Comparison of ENCODE assay signal across 15 cellular contexts in genomic region chr2:29770846-29771245, GRCh38.
DNase-seq lines count a peak whose midpoint lies in the region; ATAC-seq, FAIRE-seq and TF ChIP-seq lines count a peak whose summit lies in the region.
"Had no signal": no experiment of that assay in that cellular context is flagged by ENCODE, and none has a peak within 500 bp of the region (broad histone marks: within the 10 kb centered on the region; RNA-seq: fewer than 3 reads in every experiment).

No MANE protein-coding gene starts in this region.

- DNase-seq in GM12891 (ENCODE audit: insufficient read length, low spot score) (no peak), mesenchymal stem cell (no peak), urothelium cell line (ENCODE audit: low spot score) (no peak), left lung (no peak), head of caudate nucleus (no peak), NCI-H2171 treated with DMSO at 0.1 percent for 48 hours (lab: John Stamatoyannopoulos, UW) (no peak)
- DNase-seq: 8988T; Calu3; CD8-positive, alpha-beta T cell; DMS79 treated with DMSO at 0.1 percent for 48 hours; GF-D8; GOT3; H9 had no signal

- no peak overlapping the region for H2BK120ac ChIP-seq in mesenchymal stem cell (ENCODE audit: low read depth, low read length)

- TF ChIP-seq POLR2A in GM12891 (IDR thresholded peaks at IDR 0.05; ENCODE audit: low read depth, low read length): no peak

- no peak overlapping the region for H2AK5ac ChIP-seq in mesenchymal stem cell (ENCODE audit: low read length, severe bottlenecking)

- H2BK5ac ChIP-seq in mesenchymal stem cell (ENCODE audit: low read depth, low read length, poor library complexity, severe bottlenecking): no peak overlapping the region

- FAIRE-seq in GM12891 (lab: Jason Lieb, UNC) (peak; percentile 72), urothelium cell line (lab: Jason Lieb, UNC) (peak; percentile 98)

- ATAC-seq in left lung: no peak
- ATAC-seq: CD8-positive, alpha-beta T cell had no signal

- H3K4ac ChIP-seq in mesenchymal stem cell (ENCODE audit: low read depth in 1 of 2, low read length in 2 of 2): no peak overlapping the region

- no peak overlapping the region for H3K23ac ChIP-seq in mesenchymal stem cell (ENCODE audit: low read length in 2 of 2)

- TF ChIP-seq CTCF in VCaP (conservative IDR thresholded peaks at IDR 0.05): no peak
- no peak for TF ChIP-seq CTCF in left lung (IDR thresholded peaks at IDR 0.05)

- H4K91ac ChIP-seq in mesenchymal stem cell (ENCODE audit: low read length): peak overlapping the region; percentile 70

- no peaks in the 10 kb centered on the region for H3K36me3 ChIP-seq in mesenchymal stem cell (ENCODE audit: control insufficient read depth in 1 of 2, insufficient read depth in 2 of 2, low read depth in 1 of 2, low read length in 2 of 2)
- no peaks in the 10 kb centered on the region for H3K36me3 ChIP-seq in left lung
- H3K36me3 ChIP-seq: BLaER1 treated with 17β-estradiol and CSF1 and Interleukin-3, amounts not matched to agents 10 nM and 100 nM had no signal

- no peak overlapping the region for H2AFZ ChIP-seq in mesenchymal stem cell (ENCODE audit: low read depth, low read length)

- no peak overlapping the region for H3K18ac ChIP-seq in mesenchymal stem cell (ENCODE audit: low read depth in 1 of 2, low read length in 2 of 2)

- no peak overlapping the region for H3K9ac ChIP-seq in mesenchymal stem cell (ENCODE audit: low read length)
- H3K9ac ChIP-seq: BLaER1 treated with 17β-estradiol and CSF1 and Interleukin-3, amounts not matched to agents 10 nM and 100 nM had no signal

- no peaks in the 10 kb centered on the region for H3K4me1 ChIP-seq in mesenchymal stem cell (ENCODE audit: control insufficient read depth, insufficient read depth, low read depth, low read length)
- no peaks in the 10 kb centered on the region for H3K4me1 ChIP-seq in left lung

- no peak overlapping the region for H3K4me2 ChIP-seq in mesenchymal stem cell (ENCODE audit: low read length, poor library complexity, severe bottlenecking)
- H3K4me2 ChIP-seq: BLaER1 treated with 17β-estradiol and CSF1 and Interleukin-3, amounts not matched to agents 10 nM and 100 nM had no signal

- 86% methylated on average over 3 of the region's 3 CpGs for WGBS in mesenchymal stem cell

- H3K4me3 ChIP-seq in mesenchymal stem cell (ENCODE audit: insufficient read depth in 1 of 2, low read depth in 1 of 2, low read length in 2 of 2): no peak overlapping the region
- no peak overlapping the region for H3K4me3 ChIP-seq in left lung
- H3K4me3 ChIP-seq: BLaER1 treated with 17β-estradiol and CSF1 and Interleukin-3, amounts not matched to agents 10 nM and 100 nM had no signal

- H3K14ac ChIP-seq in mesenchymal stem cell (ENCODE audit: low read length in 2 of 2): no peak overlapping the region

- peak overlapping the region; percentile 78 for H3K27ac ChIP-seq in VCaP
- H3K27ac ChIP-seq in mesenchymal stem cell (ENCODE audit: low read length, poor library complexity, severe bottlenecking): no peak overlapping the region
- no peak overlapping the region for H3K27ac ChIP-seq in left lung
- H3K27ac ChIP-seq: BLaER1 treated with 17β-estradiol and CSF1 and Interleukin-3, amounts not matched to agents 10 nM and 100 nM had no signal

- intact Hi-C loops in left lung (cut with DNase I): no loop called here
- intact Hi-C loops in head of caudate nucleus (cut with DNase I): no loop called here

- no peak overlapping the region for H2BK15ac ChIP-seq in mesenchymal stem cell (ENCODE audit: low read depth, poor library complexity, severe bottlenecking)

- H4K8ac ChIP-seq in mesenchymal stem cell (ENCODE audit: low read length): no peak overlapping the region

- H3K27me3 ChIP-seq in mesenchymal stem cell (ENCODE audit: control insufficient read depth in 1 of 2, insufficient read depth in 1 of 2, low read length in 2 of 2) (no peaks in the 10 kb centered on the region), left lung (no peaks in the 10 kb centered on the region)
- H3K27me3 ChIP-seq: BLaER1 treated with 17β-estradiol and CSF1 and Interleukin-3, amounts not matched to agents 10 nM and 100 nM had no signal

- H3K79me1 ChIP-seq in mesenchymal stem cell (replicated peaks; ENCODE audit: low read length, poor library complexity, severe bottlenecking): no peaks in the 10 kb centered on the region

- H3K9me3 ChIP-seq in mesenchymal stem cell (ENCODE audit: control insufficient read depth, low read length): no peaks in the 10 kb centered on the region
- no peaks in the 10 kb centered on the region for H3K9me3 ChIP-seq in left lung
- H3K9me3 ChIP-seq: BLaER1 treated with 17β-estradiol and CSF1 and Interleukin-3, amounts not matched to agents 10 nM and 100 nM had no signal

- no peak overlapping the region for H2BK12ac ChIP-seq in mesenchymal stem cell (ENCODE audit: low read length in 2 of 2)

TF ChIP-seq in GM12891, 5 proteins besides CTCF, POLR2A, EP300 and RAD21:
- no peak for TF ChIP-seq SPI1 (IDR thresholded peaks at IDR 0.05; ENCODE audit: low read depth, low read length)
- TF ChIP-seq PAX5 (IDR thresholded peaks at IDR 0.05; ENCODE audit: insufficient read depth, low read length, severe bottlenecking): no peak
- no peak for TF ChIP-seq POLR2AphosphoS5 (IDR thresholded peaks at IDR 0.05; ENCODE audit: low read depth, low read length)
- no peak for TF ChIP-seq TAF1 (IDR thresholded peaks at IDR 0.05; ENCODE audit: low read depth, low read length)
- no peak for TF ChIP-seq POU2F2 (IDR thresholded peaks at IDR 0.05; ENCODE audit: low read depth, low read length)
